ENCODE assay signal across 1 cellular context in genomic region chr19:34225659-34226015, GRCh38.
TF ChIP-seq lines count a peak whose summit lies in the region.

No MANE protein-coding gene starts in this region.

TF ChIP-seq in WTC11, 78 proteins besides CTCF, POLR2A, EP300 and RAD21 (continued from another document):
- no peak for TF ChIP-seq FOXJ3 (CRISPR knock-in tag; IDR thresholded peaks at IDR 0.05; ENCODE audit: borderline replicate concordance)
